Comparison of ENCODE assay signal across 23 cellular contexts in genomic region chr2:99910903-99911302, GRCh38.
"Had no signal": no experiment of that assay in that cellular context is flagged by ENCODE, and none has a peak within 500 bp of the region (broad histone marks: within the 10 kb centered on the region; RNA-seq: fewer than 3 reads in every experiment).

No MANE protein-coding gene starts in this region.

- H3K36me3 ChIP-seq: esophagus squamous epithelium, lower lobe of right lung, neural progenitor cell, right lobe of liver, tibial artery had no signal

- H3K9ac ChIP-seq: neural progenitor cell, parathyroid adenoma had no signal

- H3K4me1 ChIP-seq: esophagus squamous epithelium, neural progenitor cell, parathyroid adenoma, testis, tibial artery had no signal

- H3K4me3 ChIP-seq: esophagus squamous epithelium, lower lobe of right lung, neural progenitor cell, right lobe of liver, smooth muscle cell, testis, tibial artery had no signal

- DNase-seq: cortex of kidney; effector memory CD8-positive, alpha-beta T cell; erythroblast; esophagus squamous epithelium; left ventricle myocardium superior; lower lobe of right lung; naive B cell; right lobe of liver; stimulated activated CD4-positive, alpha-beta T cell treated with anti-CD3 and anti-CD28 coated beads, Interleukin-12 subunit alpha, Interleukin-12 subunit beta, amount 100 ng/mL, for 4 hours; stimulated activated CD4-positive, alpha-beta T cell treated with anti-CD3 and anti-CD28 coated beads, Interleukin-2, amount 100 ng/mL, for 24 hours; stimulated activated CD4-positive, alpha-beta T cell treated with anti-CD3 and anti-CD28 coated beads, Interleukin-4, amount 100 ng/mL, for 24 hours; stimulated activated naive CD8-positive, alpha-beta T cell treated with anti-CD3 and anti-CD28 coated beads, Interleukin-15, Interleukin-2, amounts not matched to agents 100 U/mL and 50 U/mL, for 24 hours; substantia nigra; testis; tibial artery had no signal

- H3K27ac ChIP-seq: esophagus squamous epithelium, lower lobe of right lung, neural progenitor cell, parathyroid adenoma, right lobe of liver, testis, tibial artery had no signal

- H3K4me2 ChIP-seq: neural progenitor cell, smooth muscle cell had no signal

- H2AFZ ChIP-seq: neural progenitor cell, parathyroid adenoma had no signal

- ATAC-seq: effector memory CD8-positive, alpha-beta T cell; left ventricle myocardium superior; lower lobe of right lung; natural killer cell treated with Interleukin-12 subunit alpha and Interleukin-12 subunit beta and Interleukin-15 and Interleukin-18, amount 100 ng/mL, for 72 hours; stimulated activated effector memory CD8-positive, alpha-beta T cell treated with anti-CD3 and anti-CD28 coated beads, Interleukin-12 subunit alpha, Interleukin-12 subunit beta, amount 100 ng/mL, for 72 hours; stimulated activated naive CD8-positive, alpha-beta T cell treated with anti-CD3 and anti-CD28 coated beads, Interleukin-15, Interleukin-2, amounts not matched to agents 100 U/mL and 50 U/mL, for 24 hours had no signal

- H3K9me3 ChIP-seq: esophagus squamous epithelium, lower lobe of right lung, right lobe of liver, testis, tibial artery had no signal

- FAIRE-seq: endometrium, frontal cortex, keratinocyte had no signal

- H3K27me3 ChIP-seq: esophagus squamous epithelium, neural progenitor cell, right lobe of liver, testis, tibial artery had no signal

- H3K79me2 ChIP-seq: parathyroid adenoma had no signal
